Comparison of ENCODE assay signal across 21 cellular contexts in the genomic region with DNA sequence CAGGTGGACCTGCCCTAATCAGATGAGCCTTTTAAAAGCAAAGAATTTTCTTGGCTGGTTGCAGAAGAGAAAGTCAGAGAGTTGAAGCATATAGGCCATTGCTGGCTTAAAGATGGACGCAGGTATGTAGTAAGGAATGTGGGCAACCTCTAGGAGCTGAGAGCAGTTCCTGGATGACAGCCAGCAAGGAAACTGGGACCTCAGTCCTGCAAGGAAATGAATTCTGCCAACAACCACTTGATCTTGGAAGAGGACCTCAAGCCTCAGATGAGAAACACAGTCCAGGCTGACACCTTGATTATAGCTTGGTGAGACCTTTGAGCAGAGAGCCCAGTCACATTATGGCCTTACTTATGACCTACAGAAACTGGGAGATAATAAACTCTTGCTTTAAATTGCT. TPM values are rescaled to one million over a fixed set of nuclear protein-coding genes. Genes with fewer than 3 reads are reported as not detected.
DNase-seq lines count a peak whose midpoint lies in the region; ATAC-seq and TF ChIP-seq lines count a peak whose summit lies in the region.
"Had no signal": no experiment of that assay in that cellular context is flagged by ENCODE, and none has a peak within 500 bp of the region (broad histone marks: within the 10 kb centered on the region; RNA-seq: fewer than 3 reads in every experiment).

No MANE protein-coding gene starts in this region.

- H3K4me3 Mint-ChIP-seq in naive thymus-derived CD8-positive, alpha-beta T cell, result no peak overlapping the region
- H3K4me3 Mint-ChIP-seq: CD8-positive, alpha-beta T cell had no signal

- TF ChIP-seq CTCF in LNCaP clone FGC (IDR thresholded peaks at IDR 0.05; ENCODE audit: control insufficient read depth, extremely low read depth, insufficient read depth) (no peak), mucosa of descending colon (IDR thresholded peaks at IDR 0.05) (no peak), upper lobe of right lung (IDR thresholded peaks at IDR 0.05) (no peak)

- intact Hi-C loops in mucosa of descending colon (cut with DNase I, micrococcal nuclease) (no loop called here), upper lobe of right lung (cut with DNase I) (no loop called here)

- H3K9me3 ChIP-seq in mucosa of descending colon, result no peaks in the 10 kb centered on the region
- no peaks in the 10 kb centered on the region for H3K9me3 ChIP-seq in upper lobe of right lung
- H3K9me3 ChIP-seq: SJSA1 had no signal

- POLR2A ChIA-PET in naive thymus-derived CD8-positive, alpha-beta T cell (lab: Charles Lee), result no interaction called here

- peak; percentile 45 for DNase-seq in LNCaP clone FGC (ENCODE audit: low read depth)
- DNase-seq in dermis blood vessel endothelial cell, result peak; percentile 46
- peak in 2 of 3 donors; percentile 29 to 57 for DNase-seq in mucosa of descending colon
- DNase-seq in upper lobe of right lung, result no peak
- DNase-seq in NCI-H526 treated with DMSO at 0.1 percent for 48 hours (lab: John Stamatoyannopoulos, UW), result no peak
- DNase-seq in naive thymus-derived CD8-positive, alpha-beta T cell, result no peak
- DNase-seq: CD8-positive, alpha-beta T cell; DMS53; GOT3; KG1; NCI-H1048; NCI-H1436; NCI-H1930; NCI-H2171; NCI-H748 treated with DMSO at 0.1 percent for 48 hours; NK-92 treated with Interleukin-12 subunit alpha and Interleukin-12 subunit beta, amount 100 ng/mL, for 24 hours had no signal

- no peak overlapping the region for H3K27ac ChIP-seq in upper lobe of right lung
- H3K27ac ChIP-seq: BLaER1 treated with 17β-estradiol and CSF1 and Interleukin-3, amounts not matched to agents 10 nM and 100 nM; SJSA1 had no signal

- no peak overlapping the region for H3K4me3 ChIP-seq in LNCaP clone FGC (ENCODE audit: low read depth, low read length)
- H3K4me3 ChIP-seq in mucosa of descending colon, result no peak overlapping the region
- H3K4me3 ChIP-seq in upper lobe of right lung, result no peak overlapping the region
- H3K4me3 ChIP-seq: BLaER1 treated with 17β-estradiol and CSF1 and Interleukin-3, amounts not matched to agents 10 nM and 100 nM; Peyer's patch; SJSA1 had no signal

- H3K27me3 ChIP-seq in upper lobe of right lung, result no peaks in the 10 kb centered on the region
- H3K27me3 ChIP-seq: BLaER1 treated with 17β-estradiol and CSF1 and Interleukin-3, amounts not matched to agents 10 nM and 100 nM; Peyer's patch; SJSA1 had no signal

- peaks cover 0 to 2% (median 0%) of the 10 kb centered on the region in 4 donors for H3K4me1 Mint-ChIP-seq in naive thymus-derived CD8-positive, alpha-beta T cell

- no peak overlapping the region for H3K27ac Mint-ChIP-seq in naive thymus-derived CD8-positive, alpha-beta T cell
- H3K27ac Mint-ChIP-seq: CD8-positive, alpha-beta T cell had no signal

- ATAC-seq in mucosa of descending colon (peak; percentile 16), upper lobe of right lung (peak; percentile 81), HG03432 (IDR thresholded peaks at IDR 0.05; ENCODE audit: unreplicated experiment) (no peak)
- no peak for ATAC-seq in naive thymus-derived CD8-positive, alpha-beta T cell
- ATAC-seq: CD8-positive, alpha-beta T cell; HCT116 had no signal

- H3K36me3 ChIP-seq in mucosa of descending colon (ENCODE audit: low read depth) (no peaks in the 10 kb centered on the region), upper lobe of right lung (no peaks in the 10 kb centered on the region)
- H3K36me3 ChIP-seq: Peyer's patch, SJSA1 had no signal

- H3K4me1 ChIP-seq in mucosa of descending colon (ENCODE audit: low read depth) (peaks cover 44% of the 10 kb centered on the region), upper lobe of right lung (no peaks in the 10 kb centered on the region)
- H3K4me1 ChIP-seq: BLaER1 treated with 17β-estradiol and CSF1 and Interleukin-3, amounts not matched to agents 10 nM and 100 nM had no signal

- H3K36me3 Mint-ChIP-seq in naive thymus-derived CD8-positive, alpha-beta T cell, result peaks cover 2 to 12% (median 7%) of the 10 kb centered on the region in 3 donors

- H3K27me3 Mint-ChIP-seq in naive thymus-derived CD8-positive, alpha-beta T cell, result no peaks in the 10 kb centered on the region

- H3K9me3 Mint-ChIP-seq in naive thymus-derived CD8-positive, alpha-beta T cell, result peaks cover 0 to 7% (median 3%) of the 10 kb centered on the region in 9 donors
- H3K9me3 Mint-ChIP-seq: CD8-positive, alpha-beta T cell had no signal

RNA-seq across cellular contexts. Expression of a gene that starts 15.7 kb away (rescaled TPM):
- total RNA-seq in dermis blood vessel endothelial cell (2.5 and 3.7 TPM in 2 replicates), mucosa of descending colon (10 to 100 TPM in 2 of 3 donors, 1 to 10 TPM in 1; 7.3 to 11.4 (median 10.7) TPM), upper lobe of right lung (5.5 TPM)
- 1 to 10 TPM; 7.7 to 8.2 TPM for total RNA-seq in naive thymus-derived CD8-positive, alpha-beta T cell
- polyA plus RNA-seq in naive thymus-derived CD8-positive, alpha-beta T cell, result 1 to 10 TPM; 5.5 to 8.8 (median 6.3) TPM

RNA-seq across cellular contexts. Expression of a gene that starts 15.8 kb away (rescaled TPM):
- total RNA-seq in dermis blood vessel endothelial cell, result not detected in 2 replicates
- total RNA-seq in mucosa of descending colon, result not detected
- total RNA-seq in upper lobe of right lung, result not detected
- not detected for total RNA-seq in naive thymus-derived CD8-positive, alpha-beta T cell
- not detected for polyA plus RNA-seq in naive thymus-derived CD8-positive, alpha-beta T cell
- total RNA-seq: Peyer's patch, SJSA1 had no signal

RNA-seq across cellular contexts. Expression of a gene that starts 23.7 kb away (rescaled TPM):
- 17.5 and 21.5 TPM in 2 replicates for total RNA-seq in dermis blood vessel endothelial cell
- 10 to 100 TPM; 12.1 to 57.4 (median 13.1) TPM for total RNA-seq in mucosa of descending colon
- total RNA-seq in upper lobe of right lung, result 12.1 TPM
- total RNA-seq in naive thymus-derived CD8-positive, alpha-beta T cell, result 1 to 10 TPM; 2.4 to 2.6 TPM
- polyA plus RNA-seq in naive thymus-derived CD8-positive, alpha-beta T cell, result 1 to 10 TPM; 1.3 to 2.6 (median 2.1) TPM

Comparison
In these comparisons a context has a peak if more than half of its experiments do, and no peak if none do; other contexts are left out.
1. DNase-seq: peak in LNCaP clone FGC (single experiment), dermis blood vessel endothelial cell (single experiment) and mucosa of descending colon (2 of 3); none in upper lobe of right lung (single experiment), NCI-H526 treated with DMSO at 0.1 percent for 48 hours (single experiment) and naive thymus-derived CD8-positive, alpha-beta T cell (0 of 10).
2. ATAC-seq: peak in mucosa of descending colon (single experiment) and upper lobe of right lung (single experiment); none in HG03432 (single experiment) and naive thymus-derived CD8-positive, alpha-beta T cell (0 of 2).